Comparison of ENCODE assay signal across 23 cellular contexts in the genomic region with DNA sequence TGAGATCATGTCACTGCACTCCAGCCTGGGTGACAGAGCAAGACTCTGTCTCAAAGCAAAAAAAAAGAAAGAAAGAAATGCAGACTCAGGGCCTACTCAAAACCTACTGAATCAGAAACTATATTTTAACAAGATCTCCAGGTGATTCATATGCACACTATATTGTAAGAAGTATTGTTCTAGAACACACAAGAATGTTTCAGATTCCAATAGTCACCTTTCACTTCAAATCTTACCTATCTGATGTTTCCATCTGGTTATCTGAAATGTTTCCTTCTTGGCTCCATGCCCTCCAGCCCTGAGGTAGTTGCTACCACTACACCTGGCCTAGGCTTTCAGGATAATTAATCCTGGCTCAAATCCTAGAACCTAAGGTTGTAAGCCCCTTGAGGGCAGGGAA.
"Had no signal": no experiment of that assay in that cellular context is flagged by ENCODE, and none has a peak within 500 bp of the region (broad histone marks: within the 10 kb centered on the region; RNA-seq: fewer than 3 reads in every experiment).

No MANE protein-coding gene starts in this region.

- H3K9me3 ChIP-seq: esophagus muscularis mucosa, gastroesophageal sphincter, lower lobe of right lung, ovary, suprapubic skin, thyroid gland, upper lobe of left lung, uterus had no signal

- H3K36me3 ChIP-seq: esophagus muscularis mucosa, gastroesophageal sphincter, left ventricle myocardium inferior, lower lobe of right lung, neural progenitor cell, ovary, suprapubic skin, thyroid gland, upper lobe of left lung, uterus had no signal

- H3K4me1 ChIP-seq: neural progenitor cell, suprapubic skin, thyroid gland, upper lobe of left lung, uterus had no signal

- H3K9ac ChIP-seq: neural progenitor cell had no signal

- H3K9me3 Mint-ChIP-seq: natural killer cell treated with Interleukin-12 subunit alpha and Interleukin-12 subunit beta and Interleukin-15 and Interleukin-18, amount 100 ng/mL, for 72 hours; neural progenitor cell had no signal

- H3K27ac Mint-ChIP-seq: natural killer cell treated with Interleukin-12 subunit alpha and Interleukin-12 subunit beta and Interleukin-15 and Interleukin-18, amount 100 ng/mL, for 72 hours; neural progenitor cell had no signal

- H2AFZ ChIP-seq: neural progenitor cell had no signal

- H3K4me3 ChIP-seq: coronary artery, esophagus muscularis mucosa, gastroesophageal sphincter, left ventricle myocardium inferior, lower lobe of right lung, neural progenitor cell, ovary, suprapubic skin, thyroid gland, upper lobe of left lung, uterus had no signal

- DNase-seq: effector memory CD4-positive, alpha-beta T cell; glutamatergic neuron; islet precursor cell; left cardiac atrium; left ventricle myocardium inferior; lower lobe of right lung; mesenchymal stem cell; midbrain; nucleus accumbens; ovary; right cardiac atrium; small intestine; stimulated activated CD4-positive, alpha-beta T cell treated with anti-CD3 and anti-CD28 coated beads, Interleukin-12 subunit alpha, Interleukin-12 subunit beta, amount 100 ng/mL, for 4 hours; stimulated activated naive CD8-positive, alpha-beta T cell treated with anti-CD3 and anti-CD28 coated beads, Interleukin-15, Interleukin-2, amounts not matched to agents 100 U/mL and 50 U/mL, for 24 hours; thyroid gland; upper lobe of left lung; uterus had no signal

- ATAC-seq: gastroesophageal sphincter; left cardiac atrium; lower lobe of right lung; natural killer cell treated with Interleukin-12 subunit alpha and Interleukin-12 subunit beta and Interleukin-15 and Interleukin-18, amount 100 ng/mL, for 72 hours; right cardiac atrium; stimulated activated naive CD8-positive, alpha-beta T cell treated with anti-CD3 and anti-CD28 coated beads, Interleukin-15, Interleukin-2, amounts not matched to agents 100 U/mL and 50 U/mL, for 24 hours had no signal

- H3K4me1 Mint-ChIP-seq: neural progenitor cell had no signal

- H3K4me3 Mint-ChIP-seq: natural killer cell treated with Interleukin-12 subunit alpha and Interleukin-12 subunit beta and Interleukin-15 and Interleukin-18, amount 100 ng/mL, for 72 hours; neural progenitor cell had no signal

- H3K27ac ChIP-seq: coronary artery, esophagus muscularis mucosa, gastroesophageal sphincter, left ventricle myocardium inferior, lower lobe of right lung, neural progenitor cell, ovary, suprapubic skin, thyroid gland, upper lobe of left lung, uterus had no signal

- H3K4me2 ChIP-seq: neural progenitor cell had no signal

- H3K36me3 Mint-ChIP-seq: natural killer cell treated with Interleukin-12 subunit alpha and Interleukin-12 subunit beta and Interleukin-15 and Interleukin-18, amount 100 ng/mL, for 72 hours; neural progenitor cell had no signal

- H3K27me3 ChIP-seq: esophagus muscularis mucosa, gastroesophageal sphincter, neural progenitor cell, ovary, suprapubic skin, thyroid gland, upper lobe of left lung, uterus had no signal
